Comparison of ENCODE assay signal across 1 cellular context in the genomic region with DNA sequence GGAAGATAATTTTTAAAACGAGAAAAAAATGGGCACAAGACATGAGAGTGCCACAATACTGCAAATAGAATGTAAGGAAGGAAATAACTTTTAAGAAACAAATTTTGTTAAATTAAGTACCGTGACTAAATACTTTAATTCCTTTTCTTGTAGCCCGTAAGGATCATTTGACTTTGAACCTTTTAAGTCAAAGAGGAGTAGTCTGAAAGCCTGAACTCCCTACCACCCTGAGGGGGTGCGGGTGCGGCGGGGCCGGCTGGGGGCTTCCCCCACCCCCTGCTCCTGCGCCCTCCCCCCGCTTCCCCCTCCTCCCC.
TF ChIP-seq lines count a peak whose summit lies in the region.

No MANE protein-coding gene starts in this region.

TF ChIP-seq in GM23338, 12 proteins besides CTCF, POLR2A, EP300 and RAD21 (continued from another document):
- TF ChIP-seq, protein P1, sequence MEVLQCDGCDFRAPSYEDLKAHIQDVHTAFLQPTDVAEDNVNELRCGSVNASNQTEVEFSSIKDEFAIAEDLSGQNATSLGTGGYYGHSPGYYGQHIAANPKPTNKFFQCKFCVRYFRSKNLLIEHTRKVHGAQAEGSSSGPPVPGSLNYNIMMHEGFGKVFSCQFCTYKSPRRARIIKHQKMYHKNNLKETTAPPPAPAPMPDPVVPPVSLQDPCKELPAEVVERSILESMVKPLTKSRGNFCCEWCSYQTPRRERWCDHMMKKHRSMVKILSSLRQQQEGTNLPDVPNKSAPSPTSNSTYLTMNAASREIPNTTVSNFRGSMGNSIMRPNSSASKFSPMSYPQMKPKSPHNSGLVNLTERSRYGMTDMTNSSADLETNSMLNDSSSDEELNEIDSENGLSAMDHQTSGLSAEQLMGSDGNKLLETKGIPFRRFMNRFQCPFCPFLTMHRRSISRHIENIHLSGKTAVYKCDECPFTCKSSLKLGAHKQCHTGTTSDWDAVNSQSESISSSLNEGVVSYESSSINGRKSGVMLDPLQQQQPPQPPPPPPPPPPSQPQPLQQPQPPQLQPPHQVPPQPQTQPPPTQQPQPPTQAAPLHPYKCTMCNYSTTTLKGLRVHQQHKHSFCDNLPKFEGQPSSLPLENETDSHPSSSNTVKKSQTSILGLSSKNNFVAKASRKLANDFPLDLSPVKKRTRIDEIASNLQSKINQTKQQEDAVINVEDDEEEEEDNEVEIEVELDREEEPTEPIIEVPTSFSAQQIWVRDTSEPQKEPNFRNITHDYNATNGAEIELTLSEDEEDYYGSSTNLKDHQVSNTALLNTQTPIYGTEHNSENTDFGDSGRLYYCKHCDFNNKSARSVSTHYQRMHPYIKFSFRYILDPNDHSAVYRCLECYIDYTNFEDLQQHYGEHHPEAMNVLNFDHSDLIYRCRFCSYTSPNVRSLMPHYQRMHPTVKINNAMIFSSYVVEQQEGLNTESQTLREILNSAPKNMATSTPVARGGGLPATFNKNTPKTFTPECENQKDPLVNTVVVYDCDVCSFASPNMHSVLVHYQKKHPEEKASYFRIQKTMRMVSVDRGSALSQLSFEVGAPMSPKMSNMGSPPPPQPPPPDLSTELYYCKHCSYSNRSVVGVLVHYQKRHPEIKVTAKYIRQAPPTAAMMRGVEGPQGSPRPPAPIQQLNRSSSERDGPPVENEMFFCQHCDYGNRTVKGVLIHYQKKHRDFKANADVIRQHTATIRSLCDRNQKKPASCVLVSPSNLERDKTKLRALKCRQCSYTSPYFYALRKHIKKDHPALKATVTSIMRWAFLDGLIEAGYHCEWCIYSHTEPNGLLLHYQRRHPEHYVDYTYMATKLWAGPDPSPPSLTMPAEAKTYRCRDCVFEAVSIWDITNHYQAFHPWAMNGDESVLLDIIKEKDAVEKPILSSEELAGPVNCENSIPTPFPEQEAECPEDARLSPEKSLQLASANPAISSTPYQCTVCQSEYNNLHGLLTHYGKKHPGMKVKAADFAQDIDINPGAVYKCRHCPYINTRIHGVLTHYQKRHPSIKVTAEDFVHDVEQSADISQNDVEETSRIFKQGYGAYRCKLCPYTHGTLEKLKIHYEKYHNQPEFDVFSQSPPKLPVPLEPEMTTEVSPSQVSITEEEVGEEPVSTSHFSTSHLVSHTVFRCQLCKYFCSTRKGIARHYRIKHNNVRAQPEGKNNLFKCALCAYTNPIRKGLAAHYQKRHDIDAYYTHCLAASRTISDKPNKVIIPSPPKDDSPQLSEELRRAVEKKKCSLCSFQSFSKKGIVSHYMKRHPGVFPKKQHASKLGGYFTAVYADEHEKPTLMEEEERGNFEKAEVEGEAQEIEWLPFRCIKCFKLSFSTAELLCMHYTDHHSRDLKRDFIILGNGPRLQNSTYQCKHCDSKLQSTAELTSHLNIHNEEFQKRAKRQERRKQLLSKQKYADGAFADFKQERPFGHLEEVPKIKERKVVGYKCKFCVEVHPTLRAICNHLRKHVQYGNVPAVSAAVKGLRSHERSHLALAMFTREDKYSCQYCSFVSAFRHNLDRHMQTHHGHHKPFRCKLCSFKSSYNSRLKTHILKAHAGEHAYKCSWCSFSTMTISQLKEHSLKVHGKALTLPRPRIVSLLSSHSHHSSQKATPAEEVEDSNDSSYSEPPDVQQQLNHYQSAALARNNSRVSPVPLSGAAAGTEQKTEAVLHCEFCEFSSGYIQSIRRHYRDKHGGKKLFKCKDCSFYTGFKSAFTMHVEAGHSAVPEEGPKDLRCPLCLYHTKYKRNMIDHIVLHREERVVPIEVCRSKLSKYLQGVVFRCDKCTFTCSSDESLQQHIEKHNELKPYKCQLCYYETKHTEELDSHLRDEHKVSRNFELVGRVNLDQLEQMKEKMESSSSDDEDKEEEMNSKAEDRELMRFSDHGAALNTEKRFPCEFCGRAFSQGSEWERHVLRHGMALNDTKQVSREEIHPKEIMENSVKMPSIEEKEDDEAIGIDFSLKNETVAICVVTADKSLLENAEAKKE (CRISPR knock-in tag; IDR thresholded peaks at IDR 0.05): no peak
- TF ChIP-seq, protein P2, sequence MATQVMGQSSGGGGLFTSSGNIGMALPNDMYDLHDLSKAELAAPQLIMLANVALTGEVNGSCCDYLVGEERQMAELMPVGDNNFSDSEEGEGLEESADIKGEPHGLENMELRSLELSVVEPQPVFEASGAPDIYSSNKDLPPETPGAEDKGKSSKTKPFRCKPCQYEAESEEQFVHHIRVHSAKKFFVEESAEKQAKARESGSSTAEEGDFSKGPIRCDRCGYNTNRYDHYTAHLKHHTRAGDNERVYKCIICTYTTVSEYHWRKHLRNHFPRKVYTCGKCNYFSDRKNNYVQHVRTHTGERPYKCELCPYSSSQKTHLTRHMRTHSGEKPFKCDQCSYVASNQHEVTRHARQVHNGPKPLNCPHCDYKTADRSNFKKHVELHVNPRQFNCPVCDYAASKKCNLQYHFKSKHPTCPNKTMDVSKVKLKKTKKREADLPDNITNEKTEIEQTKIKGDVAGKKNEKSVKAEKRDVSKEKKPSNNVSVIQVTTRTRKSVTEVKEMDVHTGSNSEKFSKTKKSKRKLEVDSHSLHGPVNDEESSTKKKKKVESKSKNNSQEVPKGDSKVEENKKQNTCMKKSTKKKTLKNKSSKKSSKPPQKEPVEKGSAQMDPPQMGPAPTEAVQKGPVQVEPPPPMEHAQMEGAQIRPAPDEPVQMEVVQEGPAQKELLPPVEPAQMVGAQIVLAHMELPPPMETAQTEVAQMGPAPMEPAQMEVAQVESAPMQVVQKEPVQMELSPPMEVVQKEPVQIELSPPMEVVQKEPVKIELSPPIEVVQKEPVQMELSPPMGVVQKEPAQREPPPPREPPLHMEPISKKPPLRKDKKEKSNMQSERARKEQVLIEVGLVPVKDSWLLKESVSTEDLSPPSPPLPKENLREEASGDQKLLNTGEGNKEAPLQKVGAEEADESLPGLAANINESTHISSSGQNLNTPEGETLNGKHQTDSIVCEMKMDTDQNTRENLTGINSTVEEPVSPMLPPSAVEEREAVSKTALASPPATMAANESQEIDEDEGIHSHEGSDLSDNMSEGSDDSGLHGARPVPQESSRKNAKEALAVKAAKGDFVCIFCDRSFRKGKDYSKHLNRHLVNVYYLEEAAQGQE (IDR thresholded peaks at IDR 0.05; ENCODE audit: unreplicated experiment): no peak
- no peak for TF ChIP-seq ZNF114 (CRISPR knock-in tag; IDR thresholded peaks at IDR 0.05)
- TF ChIP-seq EZH2phosphoT487 (IDR thresholded peaks at IDR 0.05; ENCODE audit: unreplicated experiment): no peak
- no peak for TF ChIP-seq POLR2AphosphoS5 (IDR thresholded peaks at IDR 0.05; ENCODE audit: low read depth)
- TF ChIP-seq EZH2 (IDR thresholded peaks at IDR 0.05; ENCODE audit: low read depth, unreplicated experiment): no peak
